Comparison of ENCODE assay signal across 14 cellular contexts in genomic region chr3:30602946-30603345, GRCh38. TPM values are rescaled to one million over a fixed set of nuclear protein-coding genes. Genes with fewer than 3 reads are reported as not detected.
A peak's percentile ranks its signal among the peaks of the same experiment; 100 is the strongest.
DNase-seq lines count a peak whose midpoint lies in the region; ATAC-seq and TF ChIP-seq lines count a peak whose summit lies in the region.
"Had no signal": no experiment of that assay in that cellular context is flagged by ENCODE, and none has a peak within 500 bp of the region (broad histone marks: within the 10 kb centered on the region; RNA-seq: fewer than 3 reads in every experiment).

No MANE protein-coding gene starts in this region.

- peak overlapping the region; percentile 99 for H3K27ac Mint-ChIP-seq in T-helper 17 cell
- peak overlapping the region; percentile 57 to 80 for H3K27ac Mint-ChIP-seq in stimulated activated naive CD8-positive, alpha-beta T cell treated with anti-CD3 and anti-CD28 coated beads, Interleukin-15, amount 100 ng/mL, for 72 hours
- H3K27ac Mint-ChIP-seq: progenitor cell of endocrine pancreas had no signal

- H3K9me1 ChIP-seq in IMR-90 (ENCODE audit: insufficient read depth, low read length): no peaks in the 10 kb centered on the region

- no peaks in the 10 kb centered on the region for H3K27me3 Mint-ChIP-seq in T-helper 17 cell
- H3K27me3 Mint-ChIP-seq in stimulated activated naive CD8-positive, alpha-beta T cell treated with anti-CD3 and anti-CD28 coated beads, Interleukin-15, amount 100 ng/mL, for 72 hours: no peaks in the 10 kb centered on the region
- H3K27me3 Mint-ChIP-seq: progenitor cell of endocrine pancreas had no signal

- no peak overlapping the region for H3K4me3 Mint-ChIP-seq in T-helper 17 cell
- peak overlapping the region; percentile 38 to 54 for H3K4me3 Mint-ChIP-seq in stimulated activated naive CD8-positive, alpha-beta T cell treated with anti-CD3 and anti-CD28 coated beads, Interleukin-15, amount 100 ng/mL, for 72 hours

- H3K27ac ChIP-seq in left ventricle myocardium inferior (replicated peaks): peak overlapping the region; percentile 29
- H3K27ac ChIP-seq in IMR-90 (ENCODE audit: insufficient read depth, low read length): no peak overlapping the region

- H4K91ac ChIP-seq in IMR-90 (ENCODE audit: insufficient read depth, low read depth, low read length): no peak overlapping the region

- H3K36me3 Mint-ChIP-seq in T-helper 17 cell (ENCODE audit: low read depth): no peaks in the 10 kb centered on the region

- no peak overlapping the region; the same call in 1 of the 2 replicates for H2AK5ac ChIP-seq in IMR-90 (ENCODE audit: low read depth, low read length)

- H3K4me1 Mint-ChIP-seq in T-helper 17 cell: peaks cover 31% of the 10 kb centered on the region
- H3K4me1 Mint-ChIP-seq in stimulated activated naive CD8-positive, alpha-beta T cell treated with anti-CD3 and anti-CD28 coated beads, Interleukin-15, amount 100 ng/mL, for 72 hours: peaks cover 70% of the 10 kb centered on the region

- peak overlapping the region; percentile 40; the same call in 1 of the 2 replicates for H2BK120ac ChIP-seq in IMR-90 (ENCODE audit: low read depth, low read length)

- no TSS peak for BruUV-seq in IMR-90 (replicated peaks; lab: Mats Ljungman, UMichigan)

- CTCF ChIA-PET in IMR-90 (lab: Yijun Ruan, JAX): no interaction called here

- ATAC-seq in left ventricle myocardium superior: no peak
- ATAC-seq in IMR-90 (ENCODE audit: low read depth): no peak
- peak; percentile 26 for ATAC-seq in T-helper 17 cell
- no peak for ATAC-seq in stimulated activated naive CD8-positive, alpha-beta T cell treated with anti-CD3 and anti-CD28 coated beads, Interleukin-15, amount 100 ng/mL, for 72 hours
- no peak for ATAC-seq in HG03520 (IDR thresholded peaks at IDR 0.05; ENCODE audit: unreplicated experiment)
- ATAC-seq: activated CD4-positive, CD25-positive, alpha-beta regulatory T cell treated with anti-CD3 and anti-CD28 coated beads, Interleukin-2, amount 50 U/mL, for 24 hours had no signal

- H2BK20ac ChIP-seq in IMR-90 (ENCODE audit: low read depth, low read length): no peak overlapping the region

- DNase-seq in left ventricle myocardium inferior (no peak), left ventricle myocardium superior (no peak), IMR-90 (no peak), T-helper 17 cell (no peak), DMS53 (lab: John Stamatoyannopoulos, UW) (no peak)
- DNase-seq in stimulated activated naive CD8-positive, alpha-beta T cell treated with anti-CD3 and anti-CD28 coated beads, Interleukin-15, amount 100 ng/mL, for 72 hours: no peak
- DNase-seq in activated CD8-positive, alpha-beta memory T cell treated with anti-CD3 and anti-CD28 coated beads, Interleukin-2, amount 50 U/mL, for 4 hours: no peak
- DNase-seq: KG1; NCI-H345; Right ventricle myocardium superior; stimulated activated naive CD4-positive, alpha-beta T cell treated with Interleukin-2 at 50 U/mL for 16 hours had no signal

- H3K18ac ChIP-seq in IMR-90 (ENCODE audit: low read depth, low read length): no peak overlapping the region

- H3K36me3 ChIP-seq in left ventricle myocardium inferior: no peaks in the 10 kb centered on the region
- H3K36me3 ChIP-seq in IMR-90 (ENCODE audit: control insufficient read depth, insufficient read depth, low read length): no peaks in the 10 kb centered on the region

- no peak overlapping the region for H3K56ac ChIP-seq in IMR-90 (ENCODE audit: extremely low read depth, insufficient read depth, low read length)

- no peak overlapping the region for H2AFZ ChIP-seq in IMR-90 (replicated peaks; ENCODE audit: low read length, poor library complexity)

- in situ Hi-C loops in IMR-90 (cut with MboI; ENCODE audit: low sequenced_read_pairs): no loop called here

- H3K23ac ChIP-seq in IMR-90 (ENCODE audit: low read depth, low read length): no peak overlapping the region

- H3K9me3 Mint-ChIP-seq in stimulated activated naive CD8-positive, alpha-beta T cell treated with anti-CD3 and anti-CD28 coated beads, Interleukin-15, amount 100 ng/mL, for 72 hours: no peaks in the 10 kb centered on the region

- no peaks in the 10 kb centered on the region for H4K20me1 ChIP-seq in IMR-90 (ENCODE audit: insufficient read depth, low read length)

- no peak overlapping the region for H3K9ac ChIP-seq in IMR-90 (ENCODE audit: low read depth, low read length)

- H3K79me1 ChIP-seq in IMR-90 (ENCODE audit: low read depth in 1 of 2, low read length in 2 of 2): peaks cover 0 to 9% of the 10 kb centered on the region in 2 experiments; a peak in 3 of 4 replicates

- H2AK9ac ChIP-seq in IMR-90 (replicated peaks; ENCODE audit: low read depth, low read length, poor library complexity): no peak overlapping the region

- dilution Hi-C loops in IMR-90 (cut with HindIII; ENCODE audit: low sequenced_read_pairs, unreplicated experiment): no loop called here

- H2BK15ac ChIP-seq in IMR-90 (ENCODE audit: low read depth, low read length): peak overlapping the region; percentile 70; the same call in 1 of the 3 replicates

- POLR2A ChIA-PET in IMR-90 (lab: Charles Lee; ENCODE audit: unreplicated experiment): no interaction called here

- TF ChIP-seq RAD21 in IMR-90 (IDR thresholded peaks at IDR 0.05; ENCODE audit: low read length): no peak

- no peak overlapping the region for H3K4me3 ChIP-seq in left ventricle myocardium inferior
- no peak overlapping the region for H3K4me3 ChIP-seq in IMR-90 (ENCODE audit: insufficient read depth, low read depth, low read length)

- H4K5ac ChIP-seq in IMR-90 (ENCODE audit: low read depth, low read length): no peak overlapping the region

- intact Hi-C loops in left ventricle myocardium inferior (cut with micrococcal nuclease) (loop anchor here (10.0 kb wide), 1 partner anchor 258 kb away; no protein-coding TSS in a partner anchor), left ventricle myocardium superior (cut with micrococcal nuclease) (no loop called here), IMR-90 (cut with micrococcal nuclease) (no loop called here)

- H2BK5ac ChIP-seq in IMR-90 (ENCODE audit: low read depth, low read length, poor library complexity, severe bottlenecking): no peak overlapping the region

- peak overlapping the region in 1 of 2 experiments; percentile 9; a peak in 1 of 4 replicates for H4K8ac ChIP-seq in IMR-90 (ENCODE audit: low read depth in 2 of 2, low read length in 2 of 2)

- H3K9me3 ChIP-seq in left ventricle myocardium inferior (replicated peaks): no peaks in the 10 kb centered on the region
- H3K9me3 ChIP-seq in IMR-90 (ENCODE audit: control insufficient read depth, insufficient read depth, low read length): no peaks in the 10 kb centered on the region
- H3K9me3 ChIP-seq in T-helper 17 cell (ENCODE audit: control insufficient read depth, low read length, poor library complexity, severe bottlenecking): no peaks in the 10 kb centered on the region

- no peaks in the 10 kb centered on the region for H3K27me3 ChIP-seq in left ventricle myocardium inferior (ENCODE audit: low read depth)
- H3K27me3 ChIP-seq in IMR-90 (ENCODE audit: control insufficient read depth, insufficient read depth, low read length): no peaks in the 10 kb centered on the region

- no peak overlapping the region for H3K14ac ChIP-seq in IMR-90 (replicated peaks; ENCODE audit: low read depth, low read length)

- H3K4me2 ChIP-seq in IMR-90 (ENCODE audit: low read depth, low read length): no peak overlapping the region

- H3K4me1 ChIP-seq in left ventricle myocardium inferior (peaks cover 35% of the 10 kb centered on the region), IMR-90 (ENCODE audit: control insufficient read depth, insufficient read depth, low read length) (peaks cover 1% of the 10 kb centered on the region; the same call in 1 of the 2 replicates)

- no peak for TF ChIP-seq POLR2A in IMR-90 (IDR thresholded peaks at IDR 0.05; ENCODE audit: low read depth, low read length)

- no peak overlapping the region for H3K4ac ChIP-seq in IMR-90 (ENCODE audit: low read depth, low read length)

- WGBS in IMR-90 (ENCODE audit: extremely low coverage in 2 of 2, insufficient read length in 1 of 2), 2 experiments: no CpG with 5 or more reads among the region's 4 CpGs

- TF ChIP-seq CTCF in left ventricle myocardium inferior (IDR thresholded peaks at IDR 0.05; ENCODE audit: borderline replicate concordance): no peak
- TF ChIP-seq CTCF in IMR-90 (conservative IDR thresholded peaks at IDR 0.05; ENCODE audit: low read depth, low read length): no peak

TF ChIP-seq in IMR-90, 13 proteins besides CTCF, POLR2A, EP300 and RAD21:
- TF ChIP-seq CHD1 (IDR thresholded peaks at IDR 0.05; ENCODE audit: low read depth, low read length) (no peak), MXI1 (IDR thresholded peaks at IDR 0.05; ENCODE audit: borderline replicate concordance, low read depth, low read length) (no peak), ELK1 (IDR thresholded peaks at IDR 0.05; ENCODE audit: borderline replicate concordance, low read depth, low read length) (no peak), SMC3 (IDR thresholded peaks at IDR 0.05; ENCODE audit: low read depth, low read length) (no peak), CEBPB (IDR thresholded peaks at IDR 0.05; ENCODE audit: low read depth, low read length) (no peak)
- TF ChIP-seq, protein P1, sequence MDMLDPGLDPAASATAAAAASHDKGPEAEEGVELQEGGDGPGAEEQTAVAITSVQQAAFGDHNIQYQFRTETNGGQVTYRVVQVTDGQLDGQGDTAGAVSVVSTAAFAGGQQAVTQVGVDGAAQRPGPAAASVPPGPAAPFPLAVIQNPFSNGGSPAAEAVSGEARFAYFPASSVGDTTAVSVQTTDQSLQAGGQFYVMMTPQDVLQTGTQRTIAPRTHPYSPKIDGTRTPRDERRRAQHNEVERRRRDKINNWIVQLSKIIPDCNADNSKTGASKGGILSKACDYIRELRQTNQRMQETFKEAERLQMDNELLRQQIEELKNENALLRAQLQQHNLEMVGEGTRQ (IDR thresholded peaks at IDR 0.05; ENCODE audit: low read depth, low read length): no peak

RNA-seq across cellular contexts. Expression of gene TGFBR2, which starts 3.5 kb away (rescaled TPM):
- total RNA-seq in left ventricle myocardium inferior (144 TPM), left ventricle myocardium superior (175 TPM), IMR-90 (2012; rRNA removed) (87.5 and 89.7 TPM in 2 replicates), T-helper 17 cell (10 to 100 TPM; 58.4 to 74.5 TPM)
- 58.1 and 63.7 TPM in 2 replicates for polyA plus RNA-seq in IMR-90 (2012; rRNA removed)
- 34.9 and 52.0 TPM in 2 replicates for polyA plus RNA-seq in IMR-90 (2012; cell fraction: cytosol; rRNA removed)
- 17.3 and 35.9 TPM in 2 replicates for polyA plus RNA-seq in IMR-90 (2012; cell fraction: nucleus; rRNA removed; ENCODE audit: low replicate concordance)
